ENCODE assay signal across 21 cellular contexts in the genomic region with DNA sequence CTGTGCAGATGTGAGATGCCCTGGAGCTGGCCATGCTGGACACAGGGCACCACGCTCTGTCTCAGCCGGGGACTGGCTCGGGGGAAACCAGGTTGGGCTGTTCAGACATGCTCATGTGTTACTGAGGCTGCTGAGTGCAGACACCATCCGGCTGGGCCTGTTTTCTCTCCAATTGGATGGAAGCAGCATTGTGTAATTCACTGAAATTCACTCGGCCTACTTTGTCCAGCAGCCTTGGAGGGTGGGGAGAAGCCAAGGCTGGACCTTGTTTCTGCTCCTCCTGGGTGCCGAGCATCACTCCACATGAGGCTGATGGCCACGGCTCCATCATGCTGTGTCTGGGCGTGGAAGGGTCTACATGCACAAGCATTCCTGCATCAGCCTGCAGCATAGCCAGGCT.
A peak's percentile ranks its signal among the peaks of the same experiment; 100 is the strongest.
DNase-seq lines count a peak whose midpoint lies in the region; ATAC-seq and TF ChIP-seq lines count a peak whose summit lies in the region.
"Had no signal": no experiment of that assay in that cellular context is flagged by ENCODE, and none has a peak within 500 bp of the region (broad histone marks: within the 10 kb centered on the region; RNA-seq: fewer than 3 reads in every experiment).

No MANE protein-coding gene starts in this region.

- BruUV-seq in IMR-90 (replicated peaks; lab: Mats Ljungman, UMichigan): no TSS peak
- no TSS peak for BruUV-seq in Calu3 (replicated peaks; lab: Mats Ljungman, UMichigan)

- in situ Hi-C loops in IMR-90 (cut with MboI; ENCODE audit: low sequenced_read_pairs): loop anchor here (25.0 kb wide), 1 partner anchor 423 kb away; no protein-coding TSS in a partner anchor

- H2AK5ac ChIP-seq in IMR-90 (ENCODE audit: low read depth, low read length): no peak overlapping the region
- peak overlapping the region; percentile 29 for H2AK5ac ChIP-seq in mesenchymal stem cell (ENCODE audit: low read length, severe bottlenecking)

- no peak overlapping the region for H4K8ac ChIP-seq in IMR-90 (ENCODE audit: low read depth in 2 of 2, low read length in 2 of 2)
- no peak overlapping the region for H4K8ac ChIP-seq in mesenchymal stem cell (ENCODE audit: low read length)

- no peak overlapping the region for H2BK120ac ChIP-seq in IMR-90 (ENCODE audit: low read depth, low read length)
- no peak overlapping the region for H2BK120ac ChIP-seq in mesenchymal stem cell (ENCODE audit: low read depth, low read length)

- WGBS in IMR-90 (ENCODE audit: extremely low coverage in 2 of 2, insufficient read length in 1 of 2), 2 experiments: 82% methylated on average over 3 of the region's 8 CpGs; no CpG with 5 or more reads in 1 of the 2 experiments
- 81% methylated on average over 7 of the region's 8 CpGs for WGBS in mesenchymal stem cell

- H3K14ac ChIP-seq in IMR-90 (replicated peaks; ENCODE audit: low read depth, low read length) (no peak overlapping the region), mesenchymal stem cell (ENCODE audit: low read length in 2 of 2) (no peak overlapping the region)

- H3K36me3 Mint-ChIP-seq in Calu3 (ENCODE audit: insufficient read depth, unreplicated experiment): no peaks in the 10 kb centered on the region

- no peak overlapping the region for H3K4me3 Mint-ChIP-seq in Calu3 (ENCODE audit: low read depth, unreplicated experiment)
- H3K4me3 Mint-ChIP-seq: effector memory CD8-positive, alpha-beta T cell; nephron had no signal

- CTCF ChIA-PET in IMR-90 (lab: Yijun Ruan, JAX): no interaction called here
- CTCF ChIA-PET in Calu3 (lab: Charles Lee): interaction anchor here (0.7 kb wide), 1 partner anchor 104 kb away, joined by 3 read pairs; no protein-coding TSS in a partner anchor

- peak; percentile 18; the same call in 1 of the 2 replicates for ATAC-seq in IMR-90 (ENCODE audit: low read depth)
- peak; percentile 79 for ATAC-seq in esophagus mucosa
- no peak for ATAC-seq in HG02623 (IDR thresholded peaks at IDR 0.05; ENCODE audit: unreplicated experiment)
- ATAC-seq: effector memory CD8-positive, alpha-beta T cell had no signal

- no peak overlapping the region for H3K23ac ChIP-seq in IMR-90 (ENCODE audit: low read depth, low read length)
- no peak overlapping the region for H3K23ac ChIP-seq in mesenchymal stem cell (ENCODE audit: low read length in 2 of 2)

- H3K4me1 ChIP-seq in BLaER1: peaks cover 48% of the 10 kb centered on the region
- H3K4me1 ChIP-seq in IMR-90 (ENCODE audit: control insufficient read depth, insufficient read depth, low read length): peaks cover 6% of the 10 kb centered on the region
- peaks cover 14% of the 10 kb centered on the region for H3K4me1 ChIP-seq in mesenchymal stem cell (ENCODE audit: control insufficient read depth, insufficient read depth, low read depth, low read length)

- peaks cover 10% of the 10 kb centered on the region for H3K4me1 Mint-ChIP-seq in Calu3 (ENCODE audit: low read depth, unreplicated experiment)

- H3K56ac ChIP-seq in IMR-90 (ENCODE audit: extremely low read depth, insufficient read depth, low read length): no peak overlapping the region

- no peaks in the 10 kb centered on the region for H3K9me3 Mint-ChIP-seq in Calu3 (ENCODE audit: low read depth, unreplicated experiment)
- H3K9me3 Mint-ChIP-seq: effector memory CD8-positive, alpha-beta T cell; nephron had no signal

- no peak overlapping the region for H2BK15ac ChIP-seq in IMR-90 (ENCODE audit: low read depth, low read length)
- H2BK15ac ChIP-seq in mesenchymal stem cell (ENCODE audit: low read depth, poor library complexity, severe bottlenecking): no peak overlapping the region

- no peaks in the 10 kb centered on the region for H3K9me1 ChIP-seq in IMR-90 (ENCODE audit: insufficient read depth, low read length)

- intact Hi-C loops in IMR-90 (cut with micrococcal nuclease) (no loop called here), Calu3 (cut with micrococcal nuclease; ENCODE audit: unreplicated experiment) (no loop called here)

- H4K20me1 ChIP-seq in BLaER1: no peaks in the 10 kb centered on the region
- H4K20me1 ChIP-seq in IMR-90 (ENCODE audit: insufficient read depth, low read length): no peaks in the 10 kb centered on the region

- H2AFZ ChIP-seq in IMR-90 (replicated peaks; ENCODE audit: low read length, poor library complexity): peak overlapping the region; percentile 26
- no peak overlapping the region for H2AFZ ChIP-seq in mesenchymal stem cell (ENCODE audit: low read depth, low read length)

- H3K9ac ChIP-seq in BLaER1: no peak overlapping the region
- no peak overlapping the region for H3K9ac ChIP-seq in IMR-90 (ENCODE audit: low read depth, low read length)
- H3K9ac ChIP-seq in mesenchymal stem cell (ENCODE audit: low read length): no peak overlapping the region

- no peak for TF ChIP-seq POLR2A in IMR-90 (IDR thresholded peaks at IDR 0.05; ENCODE audit: low read depth, low read length)

- no peak for DNase-seq in IMR-90
- no peak for DNase-seq in mesenchymal stem cell
- DNase-seq in activated effector memory CD4-positive, alpha-beta T cell treated with Interleukin-2 at 50 U/mL for 16 hours: no peak
- DNase-seq in Calu3: no peak
- DNase-seq: activated T-cell treated with anti-CD3 and anti-CD28 coated beads, Interleukin-2, amount 50 U/mL, for 48 hours; central memory CD4-positive, alpha-beta T cell; DMS53; effector memory CD8-positive, alpha-beta T cell; foreskin fibroblast; kidney glomerular epithelial cell; NCI-H1436; NCI-H2081 treated with DMSO at 0.1 percent for 48 hours; NCI-H446; retina; stimulated activated naive CD4-positive, alpha-beta T cell had no signal

- no peak overlapping the region for H3K4me3 ChIP-seq in BLaER1
- no peak overlapping the region for H3K4me3 ChIP-seq in IMR-90 (ENCODE audit: insufficient read depth, low read depth, low read length)
- H3K4me3 ChIP-seq in mesenchymal stem cell (ENCODE audit: insufficient read depth in 1 of 2, low read depth in 1 of 2, low read length in 2 of 2): no peak overlapping the region
- H3K4me3 ChIP-seq: lung, smooth muscle cell had no signal

- H2BK5ac ChIP-seq in IMR-90 (ENCODE audit: low read depth, low read length, poor library complexity, severe bottlenecking) (no peak overlapping the region), mesenchymal stem cell (ENCODE audit: low read depth, low read length, poor library complexity, severe bottlenecking) (peak overlapping the region; percentile 50)

- H3K27me3 ChIP-seq in BLaER1 (no peaks in the 10 kb centered on the region), IMR-90 (ENCODE audit: control insufficient read depth, insufficient read depth, low read length) (no peaks in the 10 kb centered on the region), mesenchymal stem cell (ENCODE audit: control insufficient read depth in 1 of 2, insufficient read depth in 1 of 2, low read length in 2 of 2) (no peaks in the 10 kb centered on the region)

- H3K9me3 ChIP-seq in BLaER1 (no peaks in the 10 kb centered on the region), IMR-90 (ENCODE audit: control insufficient read depth, insufficient read depth, low read length) (no peaks in the 10 kb centered on the region), mesenchymal stem cell (ENCODE audit: control insufficient read depth, low read length) (no peaks in the 10 kb centered on the region)

- no peak overlapping the region for H2AK9ac ChIP-seq in IMR-90 (replicated peaks; ENCODE audit: low read depth, low read length, poor library complexity)

- TF ChIP-seq CTCF in IMR-90 (conservative IDR thresholded peaks at IDR 0.05; ENCODE audit: low read depth, low read length) (no peak), Calu3 (IDR thresholded peaks at IDR 0.05; ENCODE audit: unreplicated experiment) (no peak)

- POLR2A ChIA-PET in IMR-90 (lab: Charles Lee; ENCODE audit: unreplicated experiment): no interaction called here

- H3K4ac ChIP-seq in IMR-90 (ENCODE audit: low read depth, low read length) (no peak overlapping the region), mesenchymal stem cell (ENCODE audit: low read depth in 1 of 2, low read length in 2 of 2) (no peak overlapping the region)

- H3K79me1 ChIP-seq in IMR-90 (ENCODE audit: low read depth in 1 of 2, low read length in 2 of 2) (no peaks in the 10 kb centered on the region), mesenchymal stem cell (replicated peaks; ENCODE audit: low read length, poor library complexity, severe bottlenecking) (no peaks in the 10 kb centered on the region)

- no peak overlapping the region for H4K91ac ChIP-seq in IMR-90 (ENCODE audit: insufficient read depth, low read depth, low read length)
- no peak overlapping the region for H4K91ac ChIP-seq in mesenchymal stem cell (ENCODE audit: low read length)

- no peak overlapping the region for H3K27ac Mint-ChIP-seq in Calu3 (ENCODE audit: unreplicated experiment)
- H3K27ac Mint-ChIP-seq: effector memory CD8-positive, alpha-beta T cell had no signal

- dilution Hi-C loops in IMR-90 (cut with HindIII; ENCODE audit: low sequenced_read_pairs, unreplicated experiment): no loop called here

- H3K36me3 ChIP-seq in BLaER1 (no peaks in the 10 kb centered on the region), IMR-90 (ENCODE audit: control insufficient read depth, insufficient read depth, low read length) (peaks cover 8% of the 10 kb centered on the region), mesenchymal stem cell (ENCODE audit: control insufficient read depth in 1 of 2, insufficient read depth in 2 of 2, low read depth in 1 of 2, low read length in 2 of 2) (peaks cover 0 to 24% of the 10 kb centered on the region in 2 experiments)

- no peaks in the 10 kb centered on the region for H3K27me3 Mint-ChIP-seq in Calu3 (ENCODE audit: unreplicated experiment)

- H4K5ac ChIP-seq in IMR-90 (ENCODE audit: low read depth, low read length): no peak overlapping the region

- H3K18ac ChIP-seq in IMR-90 (ENCODE audit: low read depth, low read length) (no peak overlapping the region), mesenchymal stem cell (ENCODE audit: low read depth in 1 of 2, low read length in 2 of 2) (no peak overlapping the region)

- no peak overlapping the region for H2BK20ac ChIP-seq in IMR-90 (ENCODE audit: low read depth, low read length)

- H3K27ac ChIP-seq in BLaER1 (0 out of 2 replicates have a peak overlapping the region, but pooled peaks have one; percentile 28), IMR-90 (ENCODE audit: insufficient read depth, low read length) (no peak overlapping the region), mesenchymal stem cell (ENCODE audit: low read length, poor library complexity, severe bottlenecking) (no peak overlapping the region)

- H3K4me2 ChIP-seq in BLaER1 (peak overlapping the region; percentile 52; the same call in 1 of the 2 replicates), IMR-90 (ENCODE audit: low read depth, low read length) (no peak overlapping the region), mesenchymal stem cell (ENCODE audit: low read length, poor library complexity, severe bottlenecking) (no peak overlapping the region)
- H3K4me2 ChIP-seq: smooth muscle cell had no signal

- H2BK12ac ChIP-seq in mesenchymal stem cell (ENCODE audit: low read length in 2 of 2): no peak overlapping the region

- no peak for TF ChIP-seq RAD21 in IMR-90 (IDR thresholded peaks at IDR 0.05; ENCODE audit: low read length)

TF ChIP-seq in IMR-90, 13 proteins besides CTCF, POLR2A, EP300 and RAD21 (continues in another document):
- TF ChIP-seq MAZ (IDR thresholded peaks at IDR 0.05; ENCODE audit: borderline replicate concordance, low read depth, low read length) (no peak), MAFK (IDR thresholded peaks at IDR 0.05; ENCODE audit: low read depth, low read length) (no peak), RCOR1 (IDR thresholded peaks at IDR 0.05; ENCODE audit: insufficient replicate concordance, low read length) (no peak)
